ENCODE assay signal across 18 cellular contexts in genomic region chr3:193903257-193903807, GRCh38.
"Had no signal": no experiment of that assay in that cellular context is flagged by ENCODE, and none has a peak within 500 bp of the region (broad histone marks: within the 10 kb centered on the region; RNA-seq: fewer than 3 reads in every experiment).

No MANE protein-coding gene starts in this region.

- H3K27ac Mint-ChIP-seq: activated CD8-positive, alpha-beta T cell treated with anti-CD3 and anti-CD28 coated beads for 36 hours; activated naive CD4-positive, alpha-beta T cell treated with anti-CD3 and anti-CD28 coated beads, Interleukin-2, amount 50 U/mL, for 24 hours; naive thymus-derived CD8-positive, alpha-beta T cell had no signal

- H3K27ac ChIP-seq: adrenal gland, dorsolateral prefrontal cortex, left lung, prostate gland, upper lobe of left lung had no signal

- H3K4me1 ChIP-seq: left lung, prostate gland had no signal

- H3K27me3 ChIP-seq: adrenal gland, dorsolateral prefrontal cortex, left lung, upper lobe of left lung had no signal

- FAIRE-seq: keratinocyte, small intestine had no signal

- H3K9me3 ChIP-seq: adrenal gland, prostate gland had no signal

- H3K36me3 Mint-ChIP-seq: activated naive CD4-positive, alpha-beta T cell treated with anti-CD3 and anti-CD28 coated beads, Interleukin-2, amount 50 U/mL, for 24 hours had no signal

- H3K36me3 ChIP-seq: adrenal gland, left lung, prostate gland, upper lobe of left lung had no signal

- ATAC-seq: activated CD8-positive, alpha-beta T cell treated with anti-CD3 and anti-CD28 coated beads for 36 hours; esophagus mucosa; naive thymus-derived CD8-positive, alpha-beta T cell; right cardiac atrium; stimulated activated naive CD8-positive, alpha-beta T cell treated with anti-CD3 and anti-CD28 coated beads, Interleukin-15, Interleukin-2, amounts not matched to agents 100 U/mL and 50 U/mL, for 24 hours had no signal

- H3K4me3 ChIP-seq: adrenal gland, dorsolateral prefrontal cortex, left lung, prostate gland, upper lobe of left lung had no signal

- H3K4me1 Mint-ChIP-seq: activated naive CD4-positive, alpha-beta T cell treated with anti-CD3 and anti-CD28 coated beads, Interleukin-2, amount 50 U/mL, for 24 hours; naive thymus-derived CD8-positive, alpha-beta T cell had no signal

- H3K27me3 Mint-ChIP-seq: activated CD8-positive, alpha-beta T cell treated with anti-CD3 and anti-CD28 coated beads for 36 hours; activated naive CD4-positive, alpha-beta T cell treated with anti-CD3 and anti-CD28 coated beads, Interleukin-2, amount 50 U/mL, for 24 hours had no signal

- DNase-seq: activated CD4-positive, alpha-beta T cell treated with anti-CD3 and anti-CD28 coated beads for 4 hours; activated CD8-positive, alpha-beta T cell treated with anti-CD3 and anti-CD28 coated beads for 36 hours; activated effector memory CD4-positive, alpha-beta T cell treated with anti-CD3 and anti-CD28 coated beads, Interleukin-2, amount 50 U/mL, for 16 hours; activated T-cell treated with anti-CD3 and anti-CD28 coated beads, Interleukin-2, amount 50 U/mL, for 48 hours; adrenal gland; dorsolateral prefrontal cortex; left lung; naive thymus-derived CD8-positive, alpha-beta T cell; right cardiac atrium; stimulated activated CD4-positive, alpha-beta T cell treated with anti-CD3 and anti-CD28 coated beads, Interleukin-4, amount 100 ng/mL, for 24 hours; stimulated activated naive CD8-positive, alpha-beta T cell treated with anti-CD3 and anti-CD28 coated beads, Interleukin-15, Interleukin-2, amounts not matched to agents 100 U/mL and 50 U/mL, for 24 hours; T-helper 2 cell had no signal

- H3K4me3 Mint-ChIP-seq: activated CD8-positive, alpha-beta T cell treated with anti-CD3 and anti-CD28 coated beads for 36 hours; activated naive CD4-positive, alpha-beta T cell treated with anti-CD3 and anti-CD28 coated beads, Interleukin-2, amount 50 U/mL, for 24 hours; naive thymus-derived CD8-positive, alpha-beta T cell had no signal
